In the genomic region with DNA sequence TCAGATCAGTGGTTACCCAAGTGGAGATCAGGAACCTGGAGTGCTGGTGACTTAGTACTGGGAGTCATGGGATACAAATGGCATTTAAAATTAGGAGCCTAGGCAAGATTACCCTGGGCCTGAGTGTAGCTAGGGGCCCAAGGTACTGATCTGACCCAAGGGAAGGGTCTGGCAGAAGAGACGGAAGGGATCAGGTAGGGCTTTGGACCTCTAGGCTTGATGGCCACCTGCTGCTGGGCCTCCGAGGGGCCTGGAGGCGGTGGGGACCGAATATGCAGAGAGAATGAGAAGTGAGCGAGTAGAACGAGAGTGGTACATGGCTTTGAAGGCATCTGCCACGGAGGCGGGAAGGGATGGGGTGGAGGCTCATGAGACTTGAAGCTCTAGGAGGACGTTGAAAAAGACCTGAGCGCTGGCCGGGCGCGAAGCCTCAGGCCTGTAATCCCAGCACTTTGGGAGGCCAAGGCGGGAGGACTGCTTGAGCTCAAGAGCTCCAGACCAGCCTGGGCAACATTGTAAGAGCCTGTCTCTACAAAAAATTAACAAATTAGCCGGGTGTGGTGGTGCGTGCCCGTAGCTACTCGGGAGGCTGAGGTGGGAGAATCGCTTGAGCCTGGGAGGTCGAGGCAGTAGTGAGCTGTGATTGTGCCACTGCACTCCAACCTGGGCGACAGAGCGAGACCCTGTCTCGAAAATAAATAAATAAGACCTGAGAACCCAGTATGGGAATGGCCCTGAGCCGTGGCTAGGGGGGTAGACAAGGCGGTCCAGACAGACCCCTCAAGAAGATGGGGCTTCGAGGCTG, we compare ENCODE assay signal across 10 cellular contexts. TPM values are rescaled to one million over a fixed set of nuclear protein-coding genes. Genes with fewer than 3 reads are reported as not detected.
DNase-seq lines count a peak whose midpoint lies in the region; ATAC-seq, FAIRE-seq and TF ChIP-seq lines count a peak whose summit lies in the region.
"Had no signal": no experiment of that assay in that cellular context is flagged by ENCODE, and none has a peak within 500 bp of the region (broad histone marks: within the 10 kb centered on the region; RNA-seq: fewer than 3 reads in every experiment).

No MANE protein-coding gene starts in this region.

- H3K36me3 ChIP-seq in astrocyte (ENCODE audit: insufficient read depth, low read length), result peaks cover 2% of the 10 kb centered on the region

- no peaks in the 10 kb centered on the region for H3K27me3 Mint-ChIP-seq in activated naive CD4-positive, alpha-beta T cell treated with anti-CD3 and anti-CD28 coated beads for 36 hours (ENCODE audit: low read depth)
- peaks cover 10% of the 10 kb centered on the region for H3K27me3 Mint-ChIP-seq in astrocyte (ENCODE audit: low read depth, unreplicated experiment)
- H3K27me3 Mint-ChIP-seq in type B pancreatic cell, result no peaks in the 10 kb centered on the region

- peak overlapping the region; percentile 89 for H2AFZ ChIP-seq in astrocyte (ENCODE audit: low read depth, low read length)

- CTCF ChIA-PET in activated naive CD4-positive, alpha-beta T cell treated with anti-CD3 and anti-CD28 coated beads for 36 hours (lab: Charles Lee), result interaction anchor here (0.9 to 1.2 kb wide), 2 partner anchors 18 to 37 kb away, joined by 3 to 4 read pairs; no protein-coding TSS in a partner anchor

- no peak for ATAC-seq in GM19397 (IDR thresholded peaks at IDR 0.05; ENCODE audit: unreplicated experiment)

- H3K9me3 Mint-ChIP-seq in activated naive CD4-positive, alpha-beta T cell treated with anti-CD3 and anti-CD28 coated beads for 36 hours, result no peaks in the 10 kb centered on the region
- H3K9me3 Mint-ChIP-seq in astrocyte (ENCODE audit: unreplicated experiment), result no peaks in the 10 kb centered on the region
- H3K9me3 Mint-ChIP-seq in type B pancreatic cell, result no peaks in the 10 kb centered on the region

- H3K27ac ChIP-seq in astrocyte (ENCODE audit: low read depth, low read length), result no peak overlapping the region

- H3K27me3 ChIP-seq in astrocyte (ENCODE audit: insufficient read depth, low read length), result no peaks in the 10 kb centered on the region

- peaks cover 27% of the 10 kb centered on the region for H3K79me2 ChIP-seq in astrocyte (ENCODE audit: insufficient read depth, low read length)

- 70 to 76% methylated on average over 26 of the region's 26 CpGs for WGBS in lower leg skin, 2 donors

- H3K4me1 ChIP-seq in astrocyte (ENCODE audit: insufficient read depth, low read length), result no peaks in the 10 kb centered on the region

- H3K4me2 ChIP-seq in astrocyte (ENCODE audit: low read length), result peak overlapping the region; percentile 82

- peaks cover 9% of the 10 kb centered on the region for H4K20me1 ChIP-seq in astrocyte (ENCODE audit: insufficient read depth, low read length)

- intact Hi-C loops in activated naive CD4-positive, alpha-beta T cell treated with anti-CD3 and anti-CD28 coated beads for 36 hours (cut with micrococcal nuclease), result loop anchor here (5.0 kb wide), 2 partner anchors 72 to 202 kb away; a partner anchor contains a TSS
- intact Hi-C loops in lower leg skin (cut with DNase I; ENCODE audit: low total_unique reads) (no loop called here), posterior cingulate gyrus (cut with DNase I) (no loop called here)

- peak overlapping the region; percentile 100 for H3K4me3 Mint-ChIP-seq in activated naive CD4-positive, alpha-beta T cell treated with anti-CD3 and anti-CD28 coated beads for 36 hours
- H3K4me3 Mint-ChIP-seq in astrocyte (ENCODE audit: unreplicated experiment), result peak overlapping the region; percentile 90
- peak overlapping the region; percentile 97 for H3K4me3 Mint-ChIP-seq in type B pancreatic cell

- no peak for TF ChIP-seq POLR2A in lower leg skin (IDR thresholded peaks at IDR 0.05)

- H3K9me3 ChIP-seq in astrocyte (ENCODE audit: insufficient read depth, low read depth, low read length), result no peaks in the 10 kb centered on the region

- H3K4me3 ChIP-seq in astrocyte (ENCODE audit: insufficient read depth, low read depth, low read length), result peak overlapping the region; percentile 93
- H3K4me3 ChIP-seq in lower leg skin (ENCODE audit: low read depth, poor library complexity, severe bottlenecking), result peak overlapping the region; percentile 96

- peak overlapping the region; percentile 77 for H3K9ac ChIP-seq in astrocyte (ENCODE audit: low read length)

- peaks cover 28% of the 10 kb centered on the region for H3K4me1 Mint-ChIP-seq in activated naive CD4-positive, alpha-beta T cell treated with anti-CD3 and anti-CD28 coated beads for 36 hours (ENCODE audit: low read depth)
- H3K4me1 Mint-ChIP-seq in astrocyte (ENCODE audit: low read depth, unreplicated experiment) (peaks cover 4% of the 10 kb centered on the region), type B pancreatic cell (ENCODE audit: unreplicated experiment) (peaks cover 12% of the 10 kb centered on the region)

- peaks cover 5% of the 10 kb centered on the region for H3K36me3 Mint-ChIP-seq in activated naive CD4-positive, alpha-beta T cell treated with anti-CD3 and anti-CD28 coated beads for 36 hours (ENCODE audit: low read depth)
- H3K36me3 Mint-ChIP-seq in astrocyte (ENCODE audit: low read depth, unreplicated experiment), result peaks cover 2% of the 10 kb centered on the region
- H3K36me3 Mint-ChIP-seq in type B pancreatic cell, result no peaks in the 10 kb centered on the region

- no peak for DNase-seq in activated naive CD4-positive, alpha-beta T cell treated with anti-CD3 and anti-CD28 coated beads for 36 hours
- DNase-seq in activated naive CD4-positive, alpha-beta T cell treated with anti-CD3 and anti-CD28 coated beads, Interleukin-2, amount 50 U/mL, for 16 hours, result no peak
- no peak for DNase-seq in astrocyte (ENCODE audit: low read depth)
- DNase-seq in lower leg skin (ENCODE audit: low spot score in 2 of 2), result no peak
- no peak for DNase-seq in type B pancreatic cell (ENCODE audit: extremely low spot score, unreplicated experiment)
- no peak for DNase-seq in cerebellum (ENCODE audit: low spot score)
- no peak for DNase-seq in posterior cingulate gyrus
- DNase-seq: NCI-H524 treated with DMSO at 0.1 percent for 48 hours had no signal

- peak overlapping the region; percentile 95 for H3K27ac Mint-ChIP-seq in activated naive CD4-positive, alpha-beta T cell treated with anti-CD3 and anti-CD28 coated beads for 36 hours
- peak overlapping the region; percentile 66 for H3K27ac Mint-ChIP-seq in astrocyte (ENCODE audit: unreplicated experiment)
- H3K27ac Mint-ChIP-seq in type B pancreatic cell, result peak overlapping the region; percentile 99

- no peak for TF ChIP-seq CTCF in astrocyte (IDR thresholded peaks at IDR 0.05; ENCODE audit: insufficient read depth, low read depth, low read length)
- no peak for TF ChIP-seq CTCF in lower leg skin (IDR thresholded peaks at IDR 0.05)
- TF ChIP-seq CTCF in type B pancreatic cell (conservative IDR thresholded peaks at IDR 0.05), result no peak

- FAIRE-seq in astrocyte (lab: Jason Lieb, UNC), result no peak

RNA-seq across cellular contexts. Expression of a gene that starts 0.6 kb away (rescaled TPM):
- total RNA-seq in activated naive CD4-positive, alpha-beta T cell treated with anti-CD3 and anti-CD28 coated beads for 36 hours, result 10 to 100 TPM; 40.9 to 42.3 TPM
- 28.2 and 28.5 TPM in 2 replicates for total RNA-seq in astrocyte
- 10 to 100 TPM; 22.3 to 44.2 (median 27.5) TPM for total RNA-seq in lower leg skin
- total RNA-seq in type B pancreatic cell (ENCODE audit: low replicate concordance), result 41.1 and 49.2 TPM in 2 replicates
- 32.3 TPM for total RNA-seq in cerebellum

RNA-seq across cellular contexts. Expression of a gene that starts 23.1 kb away (rescaled TPM):
- total RNA-seq in activated naive CD4-positive, alpha-beta T cell treated with anti-CD3 and anti-CD28 coated beads for 36 hours, result 10 to 100 TPM; 21.7 to 22.3 TPM
- total RNA-seq in astrocyte (46.8 and 49.5 TPM in 2 replicates), lower leg skin (10 to 100 TPM in 3 of 4 donors, 1 to 10 TPM in 1; 8.2 to 21.4 (median 19.6) TPM), type B pancreatic cell (ENCODE audit: low replicate concordance) (56.3 and 56.5 TPM in 2 replicates), cerebellum (5.0 TPM)

RNA-seq across cellular contexts. Expression of a gene that starts 32.7 kb away (rescaled TPM):
- under 1 TPM; 0.19 to 0.30 TPM for total RNA-seq in activated naive CD4-positive, alpha-beta T cell treated with anti-CD3 and anti-CD28 coated beads for 36 hours
- total RNA-seq in astrocyte (0.11 and 0.22 TPM in 2 replicates), lower leg skin (under 1 TPM in 2 of 4 donors, not detected in 2; 0.23 to 0.49 TPM), type B pancreatic cell (ENCODE audit: low replicate concordance) (0.21 and 0.87 TPM in 2 replicates), cerebellum (0.45 TPM)
- total RNA-seq: lung microvascular endothelial cell had no signal

RNA-seq across cellular contexts. Expression of a gene that starts 35.4 kb away (rescaled TPM):
- 10 to 100 TPM; 50.3 to 53.2 TPM for total RNA-seq in activated naive CD4-positive, alpha-beta T cell treated with anti-CD3 and anti-CD28 coated beads for 36 hours
- total RNA-seq in astrocyte, result 34.0 and 34.3 TPM in 2 replicates
- total RNA-seq in lower leg skin, result 10 to 100 TPM; 42.2 to 72.2 (median 56.5) TPM
- total RNA-seq in type B pancreatic cell (ENCODE audit: low replicate concordance), result 20.7 and 24.5 TPM in 2 replicates
- total RNA-seq in cerebellum, result 4.2 TPM
